ENCODE assay signal across 2 cellular contexts in the genomic region with DNA sequence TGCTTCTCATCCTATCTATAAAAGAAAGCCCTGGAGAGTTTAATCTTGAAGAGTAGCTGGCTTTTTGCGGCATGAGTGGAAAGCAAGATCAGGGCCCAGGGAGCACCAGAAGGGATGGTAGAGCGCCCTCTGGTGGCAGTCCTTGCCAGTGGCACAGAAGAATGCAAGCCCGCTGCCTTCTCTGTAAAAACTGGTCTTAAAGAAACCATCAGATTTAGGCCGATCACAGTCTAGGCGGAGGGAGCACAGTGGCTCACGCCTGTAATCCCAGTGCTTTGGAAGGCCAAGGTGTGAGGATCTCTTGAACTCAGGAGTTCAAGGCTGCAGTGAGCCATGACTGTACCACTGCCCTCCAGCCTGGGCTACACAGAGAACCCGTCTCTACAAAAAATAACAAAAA.
TF ChIP-seq lines count a peak whose summit lies in the region.

No MANE protein-coding gene starts in this region.

TF ChIP-seq in GM12891, 5 proteins besides CTCF, POLR2A, EP300 and RAD21:
- TF ChIP-seq POU2F2 (IDR thresholded peaks at IDR 0.05; ENCODE audit: low read depth, low read length) (peak; percentile 51; the same call in 1 of the 2 replicates), POLR2AphosphoS5 (IDR thresholded peaks at IDR 0.05; ENCODE audit: low read depth, low read length) (no peak), SPI1 (IDR thresholded peaks at IDR 0.05; ENCODE audit: low read depth, low read length) (no peak), TAF1 (IDR thresholded peaks at IDR 0.05; ENCODE audit: low read depth, low read length) (no peak), PAX5 (IDR thresholded peaks at IDR 0.05; ENCODE audit: insufficient read depth, low read length, severe bottlenecking) (no peak)

TF ChIP-seq in H1, 55 proteins besides CTCF, POLR2A, EP300 and RAD21:
- TF ChIP-seq CHD2 (IDR thresholded peaks at IDR 0.05; ENCODE audit: low read length): no peak
- no peak for TF ChIP-seq TCF12 (IDR thresholded peaks at IDR 0.05; ENCODE audit: low read depth, low read length)
- no peak for TF ChIP-seq PHF8 (conservative IDR thresholded peaks at IDR 0.05; ENCODE audit: low read depth, low read length)
- no peak for TF ChIP-seq USF2 (IDR thresholded peaks at IDR 0.05; ENCODE audit: low read length)
- TF ChIP-seq KDM4A (IDR thresholded peaks at IDR 0.05; ENCODE audit: low read depth, low read length, severe bottlenecking): no peak
- TF ChIP-seq TAF1 (IDR thresholded peaks at IDR 0.05; ENCODE audit: low read depth, low read length): 0 out of 2 replicates have a peak, but pooled peaks have one; percentile 35
- TF ChIP-seq YY1 (IDR thresholded peaks at IDR 0.05; ENCODE audit: low read depth, low read length): 0 out of 2 replicates have a peak, but pooled peaks have one; percentile 35
- TF ChIP-seq CEBPB (IDR thresholded peaks at IDR 0.05; ENCODE audit: low read depth, low read length): no peak
- TF ChIP-seq BRCA1 (IDR thresholded peaks at IDR 0.05; ENCODE audit: low read depth, low read length): no peak
- no peak for TF ChIP-seq CBX8 (IDR thresholded peaks at IDR 0.05; ENCODE audit: borderline replicate concordance, low read depth, low read length)
- peak; percentile 63 for TF ChIP-seq TEAD4 (IDR thresholded peaks at IDR 0.05; ENCODE audit: low read depth, low read length)
- no peak for TF ChIP-seq ASH2L (IDR thresholded peaks at IDR 0.05; ENCODE audit: low read length)
- TF ChIP-seq CHD1 (IDR thresholded peaks at IDR 0.05; ENCODE audit: low read depth, low read length): no peak
- no peak for TF ChIP-seq RBBP5 (IDR thresholded peaks at IDR 0.05; ENCODE audit: borderline replicate concordance, low read depth, low read length)
- no peak for TF ChIP-seq CREB1 (IDR thresholded peaks at IDR 0.05)
- TF ChIP-seq TBP (IDR thresholded peaks at IDR 0.05; ENCODE audit: low read depth, low read length): no peak
